ENCODE assay signal across 8 cellular contexts in the genomic region with DNA sequence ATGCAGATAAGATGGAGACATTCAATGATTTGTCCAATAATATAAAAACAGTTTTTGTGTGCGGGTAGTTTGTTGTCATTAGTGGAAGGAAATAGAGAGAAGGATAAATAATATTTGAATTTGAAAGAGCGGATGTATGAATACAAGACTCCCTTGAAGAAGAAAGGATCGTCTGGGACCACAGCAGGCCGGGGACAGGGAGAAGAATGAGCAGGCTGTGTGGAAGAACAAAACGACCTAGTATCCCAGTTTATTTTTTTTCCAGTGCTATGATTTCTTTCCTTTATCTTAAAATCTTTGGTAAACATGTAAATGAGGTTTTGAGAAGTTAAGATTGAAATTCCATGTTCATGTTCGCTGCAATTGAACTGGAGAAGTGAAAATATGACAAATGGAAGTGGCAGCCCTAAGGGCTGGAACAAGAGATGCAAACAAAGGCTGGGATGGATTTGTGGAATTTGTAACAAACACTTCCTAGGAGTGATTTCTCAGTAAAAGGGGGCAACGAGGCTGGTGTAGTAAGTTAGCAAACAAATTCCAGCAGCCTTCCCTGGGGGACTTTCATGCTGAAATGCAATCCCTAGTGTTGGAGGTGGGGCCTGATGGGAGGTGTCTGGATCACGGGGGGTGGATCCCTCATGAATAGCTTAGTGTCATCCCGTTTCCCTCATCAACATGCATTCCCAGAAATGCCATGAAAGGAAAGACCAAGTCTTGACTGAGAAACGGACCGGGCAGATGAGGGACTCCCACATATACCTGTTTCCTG. TPM values are rescaled to one million over a fixed set of nuclear protein-coding genes. Genes with fewer than 3 reads are reported as not detected.
DNase-seq lines count a peak whose midpoint lies in the region; ATAC-seq and TF ChIP-seq lines count a peak whose summit lies in the region.

No MANE protein-coding gene starts in this region.

- H3K27ac Mint-ChIP-seq in glutamatergic neuron (ENCODE audit: unreplicated experiment) = peak overlapping the region; percentile 39

- H3K9me3 Mint-ChIP-seq in glutamatergic neuron (ENCODE audit: unreplicated experiment) = no peaks in the 10 kb centered on the region

- peak overlapping the region; percentile 67 for H3K9ac ChIP-seq in ES-I3 (ENCODE audit: low read depth, low read length)

- peak; percentile 71 for DNase-seq in T1000 (lab: John Stamatoyannopoulos, UW)
- DNase-seq in glutamatergic neuron = peak; percentile 23
- peak in 53 of 56 donors; percentile 25 to 89 (median 73) for DNase-seq in nucleus accumbens (lab: John Stamatoyannopoulos, UW)
- DNase-seq in activated naive CD4-positive, alpha-beta T cell treated with Interleukin-2 at 50 U/mL for 16 hours = no peak
- DNase-seq in NCI-H1092 (lab: John Stamatoyannopoulos, UW) = no peak

- peak overlapping the region; percentile 83 for H3K4me3 Mint-ChIP-seq in glutamatergic neuron (ENCODE audit: unreplicated experiment)

- H3K4me1 ChIP-seq in ES-I3 (ENCODE audit: insufficient read depth, low read length) = peaks cover 10% of the 10 kb centered on the region; the same call in 1 of the 2 replicates

- H3K9me3 ChIP-seq in ES-I3 (ENCODE audit: control insufficient read depth, insufficient read depth, low read length) = no peaks in the 10 kb centered on the region

- H3K4me1 Mint-ChIP-seq in glutamatergic neuron (ENCODE audit: low read depth, unreplicated experiment) = peaks cover 15% of the 10 kb centered on the region

- H3K36me3 ChIP-seq in ES-I3 (ENCODE audit: insufficient read depth, low read length) = no peaks in the 10 kb centered on the region

- ATAC-seq in HG03095 (IDR thresholded peaks at IDR 0.05; ENCODE audit: unreplicated experiment) (no peak), GM18520 (IDR thresholded peaks at IDR 0.05; ENCODE audit: unreplicated experiment) (no peak)

- no peak for TF ChIP-seq CTCF in glutamatergic neuron (IDR thresholded peaks at IDR 0.05; ENCODE audit: partially characterized antibody, unreplicated experiment)

- peaks cover 1% of the 10 kb centered on the region for H3K27me3 Mint-ChIP-seq in glutamatergic neuron (ENCODE audit: unreplicated experiment)

- no peaks in the 10 kb centered on the region for H3K36me3 Mint-ChIP-seq in glutamatergic neuron (ENCODE audit: unreplicated experiment)

RNA-seq across cellular contexts. Expression of a gene that starts 10.2 kb away (rescaled TPM):
- total RNA-seq in glutamatergic neuron (ENCODE audit: unreplicated experiment) = 0.86 TPM

Comparison
In these comparisons a context has a peak if more than half of its experiments do, and no peak if none do; other contexts are left out.
1. DNase-seq: peak in T1000 (single experiment), glutamatergic neuron (single experiment) and nucleus accumbens (53 of 56); none in activated naive CD4-positive, alpha-beta T cell treated with Interleukin-2 at 50 U/mL for 16 hours (single experiment) and NCI-H1092 (single experiment).